In genomic region chr14:34496679-34497513, GRCh38 we compare ENCODE assay signal across 8 cellular contexts.
A peak's percentile ranks its signal among the peaks of the same experiment; 100 is the strongest.
DNase-seq lines count a peak whose midpoint lies in the region; TF ChIP-seq lines count a peak whose summit lies in the region.

No MANE protein-coding gene starts in this region.

- H3K27me3 Mint-ChIP-seq in nephron (ENCODE audit: low read depth) = no peaks in the 10 kb centered on the region
- H3K27me3 Mint-ChIP-seq in T-helper 2 cell treated with Interferon-gamma antibody and Interleukin-4, amounts not matched to agents 5 μg/mL and 100 μg/mL, for 36 hours (ENCODE audit: low read depth) = peaks cover 2% of the 10 kb centered on the region

- H3K9me3 Mint-ChIP-seq in nephron = no peaks in the 10 kb centered on the region
- H3K9me3 Mint-ChIP-seq in T-helper 2 cell treated with Interferon-gamma antibody and Interleukin-4, amounts not matched to agents 5 μg/mL and 100 μg/mL, for 36 hours = no peaks in the 10 kb centered on the region

- H3K4me1 Mint-ChIP-seq in nephron = peaks cover 12% of the 10 kb centered on the region
- no peaks in the 10 kb centered on the region for H3K4me1 Mint-ChIP-seq in T-helper 2 cell treated with Interferon-gamma antibody and Interleukin-4, amounts not matched to agents 5 μg/mL and 100 μg/mL, for 36 hours (ENCODE audit: low read depth)

- H3K4me3 Mint-ChIP-seq in nephron = peak overlapping the region in 2 of 3 experiments; percentile 15 to 40
- no peak overlapping the region for H3K4me3 Mint-ChIP-seq in T-helper 2 cell treated with Interferon-gamma antibody and Interleukin-4, amounts not matched to agents 5 μg/mL and 100 μg/mL, for 36 hours

- no peak overlapping the region for H3K4me3 ChIP-seq in fibroblast of pulmonary artery (replicated peaks; ENCODE audit: low read depth, low read length)

- TF ChIP-seq CTCF in fibroblast of pulmonary artery (IDR thresholded peaks at IDR 0.05; ENCODE audit: low read length, missing control alignments) (peak; percentile 32), nephron (IDR thresholded peaks at IDR 0.05; ENCODE audit: unreplicated experiment in 3 of 3) (no peak)

- DNase-seq in EH (ENCODE audit: low read depth) (peak; percentile 99), SIG-M5 treated with dmso at 0.1 percent for 504 hours (lab: John Stamatoyannopoulos, UW; ENCODE audit: unreplicated experiment) (peak; percentile 84), fibroblast of pulmonary artery (ENCODE audit: low read depth) (peak; percentile 99), NAMALWA (ENCODE audit: low spot score) (no peak), NCI-H2029 (lab: John Stamatoyannopoulos, UW) (no peak), germinal center (ENCODE audit: low spot score) (no peak)
- DNase-seq in T-helper 2 cell treated with Interferon-gamma antibody and Interleukin-4, amounts not matched to agents 5 μg/mL and 100 μg/mL, for 36 hours (ENCODE audit: low spot score) = no peak

- no peaks in the 10 kb centered on the region for H3K36me3 Mint-ChIP-seq in nephron (ENCODE audit: low read depth)
- no peaks in the 10 kb centered on the region for H3K36me3 Mint-ChIP-seq in T-helper 2 cell treated with Interferon-gamma antibody and Interleukin-4, amounts not matched to agents 5 μg/mL and 100 μg/mL, for 36 hours (ENCODE audit: low read depth)

- peak overlapping the region; percentile 94 to 96 (median 96) for H3K27ac Mint-ChIP-seq in nephron
- no peak overlapping the region for H3K27ac Mint-ChIP-seq in T-helper 2 cell treated with Interferon-gamma antibody and Interleukin-4, amounts not matched to agents 5 μg/mL and 100 μg/mL, for 36 hours

Comparison
In these comparisons a context has a peak if more than half of its experiments do, and no peak if none do; other contexts are left out.
1. DNase-seq: peak in EH (single experiment), SIG-M5 treated with dmso at 0.1 percent for 504 hours (single experiment) and fibroblast of pulmonary artery (single experiment); none in NAMALWA (single experiment), T-helper 2 cell treated with Interferon-gamma antibody and Interleukin-4, amounts not matched to agents 5 μg/mL and 100 μg/mL, for 36 hours (single experiment), NCI-H2029 (single experiment) and germinal center (single experiment).